In the genomic region with DNA sequence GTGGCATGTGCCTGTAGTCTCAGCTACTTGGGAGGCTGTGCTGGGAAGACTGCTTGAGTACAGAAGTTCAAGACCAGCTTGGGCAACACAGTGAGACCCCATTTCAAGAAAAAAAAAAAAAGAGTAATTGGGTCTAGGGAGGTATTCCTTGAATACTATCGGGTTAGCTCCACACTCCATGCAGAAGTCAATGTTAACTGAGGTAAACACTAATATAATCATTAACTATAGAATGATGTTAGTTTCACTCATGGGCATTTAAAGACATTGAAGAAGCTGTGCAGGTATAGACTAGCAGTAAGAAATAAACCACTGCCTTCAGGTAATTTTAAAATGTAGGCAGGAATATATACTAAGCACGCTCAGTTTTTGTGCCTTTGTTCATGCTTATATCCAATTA, we compare ENCODE assay signal across 14 cellular contexts. TPM values are rescaled to one million over a fixed set of nuclear protein-coding genes. Genes with fewer than 3 reads are reported as not detected.
DNase-seq lines count a peak whose midpoint lies in the region; ATAC-seq and TF ChIP-seq lines count a peak whose summit lies in the region.
"Had no signal": no experiment of that assay in that cellular context is flagged by ENCODE, and none has a peak within 500 bp of the region (broad histone marks: within the 10 kb centered on the region; RNA-seq: fewer than 3 reads in every experiment).

No MANE protein-coding gene starts in this region.

- no peaks in the 10 kb centered on the region for H3K9me3 ChIP-seq in T-helper 17 cell (ENCODE audit: control insufficient read depth, low read length, poor library complexity, severe bottlenecking)
- H3K9me3 ChIP-seq in liver (ENCODE audit: control insufficient read depth in 4 of 4, low read length in 3 of 4) = no peaks in the 10 kb centered on the region

- WGBS in liver = 64% methylated on average over 2 of the region's 2 CpGs

- TF ChIP-seq CTCF in liver (IDR thresholded peaks at IDR 0.05; ENCODE audit: low read depth, low read length, missing input control) = no peak

- H3K4me3 Mint-ChIP-seq in T-helper 17 cell = no peak overlapping the region
- H3K4me3 Mint-ChIP-seq: CD4-positive, alpha-beta memory T cell had no signal

- no peak for DNase-seq in T-helper 17 cell
- no peak for DNase-seq in left colon
- DNase-seq in DMS79 treated with DMSO at 0.1 percent for 48 hours (lab: John Stamatoyannopoulos, UW) = no peak
- no peak for DNase-seq in HUDEP-2 (lab: John Stamatoyannopoulos, UW; ENCODE audit: unreplicated experiment in 76 of 76)
- DNase-seq in NOMO-1 treated with DMSO at 0.1 percent for 48 hours (lab: John Stamatoyannopoulos, UW; ENCODE audit: unreplicated experiment) = no peak
- DNase-seq: C1 segment of cervical spinal cord; Calu3; CD4-positive, alpha-beta memory T cell; COR-L47; GF-D8; GM23248; H7; HCEC 1CT had no signal

- H3K27ac ChIP-seq in liver (ENCODE audit: low read depth in 1 of 2, low read length in 2 of 2) = no peak overlapping the region
- H3K27ac ChIP-seq: GM23248 had no signal

- H3K36me3 Mint-ChIP-seq in T-helper 17 cell (ENCODE audit: low read depth) = peaks cover 17% of the 10 kb centered on the region

- no peak for TF ChIP-seq RAD21 in liver (IDR thresholded peaks at IDR 0.05)

- H3K27me3 ChIP-seq in liver (ENCODE audit: control insufficient read depth in 4 of 4, insufficient read depth in 4 of 4, low read length in 3 of 4) = no peaks in the 10 kb centered on the region

- intact Hi-C loops in left colon (cut with DNase I, micrococcal nuclease) = no loop called here

- ATAC-seq in T-helper 17 cell = no peak
- peak; percentile 36 for ATAC-seq in left colon

- peaks cover 9% of the 10 kb centered on the region for H3K4me1 Mint-ChIP-seq in T-helper 17 cell
- H3K4me1 Mint-ChIP-seq: CD4-positive, alpha-beta memory T cell had no signal

- peaks cover 0 to 15% (median 8%) of the 10 kb centered on the region in 4 donors for H3K36me3 ChIP-seq in liver (ENCODE audit: control insufficient read depth in 4 of 4, insufficient read depth in 3 of 4, low read depth in 1 of 4, low read length in 3 of 4)

- H3K27ac Mint-ChIP-seq in T-helper 17 cell = peak overlapping the region; percentile 24

- no peaks in the 10 kb centered on the region for H3K27me3 Mint-ChIP-seq in T-helper 17 cell
- H3K27me3 Mint-ChIP-seq: CD4-positive, alpha-beta memory T cell had no signal

- H3K4me1 ChIP-seq in liver (ENCODE audit: control insufficient read depth in 4 of 4, insufficient read depth in 4 of 4, low read length in 3 of 4) = peaks cover 4 to 38% (median 19%) of the 10 kb centered on the region in 4 donors

- no peak overlapping the region for H3K4me3 ChIP-seq in liver (ENCODE audit: low read depth in 1 of 3, low read length in 3 of 3)
- H3K4me3 ChIP-seq: GM23248 had no signal

- H3K9ac ChIP-seq in liver (ENCODE audit: low read depth in 1 of 2, low read length in 2 of 2) = no peak overlapping the region
- H3K9ac ChIP-seq: GM23248 had no signal

TF ChIP-seq in liver, 16 proteins besides CTCF, POLR2A, EP300 and RAD21:
- TF ChIP-seq SP1 (IDR thresholded peaks at IDR 0.05) (peak; percentile 11), GABPA (IDR thresholded peaks at IDR 0.05 in 1 of 2, conservative IDR thresholded peaks at IDR 0.05 in 1 of 2) (no peak), RXRA (IDR thresholded peaks at IDR 0.05) (peak in 1 of 2 donors; percentile 5)

RNA-seq across cellular contexts. Expression of a gene that starts 32.6 kb away (rescaled TPM):
- total RNA-seq in T-helper 17 cell (10 to 100 TPM; 51.2 to 53.1 TPM), left colon (10 to 100 TPM; 21.6 to 25.7 TPM), liver (10 to 100 TPM; 29.6 to 48.9 TPM)
- 10 to 100 TPM in 1 of 2 donors, 1 to 10 TPM in 1; 5.4 to 16.0 TPM for polyA plus RNA-seq in liver

RNA-seq across cellular contexts. Expression of a gene that starts 42.7 kb away (rescaled TPM):
- total RNA-seq in T-helper 17 cell (10 to 100 TPM; 28.2 to 31.7 TPM), left colon (10 to 100 TPM; 12.9 to 13.3 TPM), liver (10 to 100 TPM in 1 of 2 donors, 1 to 10 TPM in 1; 7.3 to 12.2 TPM)
- polyA plus RNA-seq in liver = 1 to 10 TPM; 1.9 to 7.0 TPM
